In genomic region chr15:67550522-67550921, GRCh38 we compare ENCODE assay signal across 1 cellular context.
A peak's percentile ranks its signal among the peaks of the same experiment; 100 is the strongest.
TF ChIP-seq lines count a peak whose summit lies in the region.

No MANE protein-coding gene starts in this region.

TF ChIP-seq in HEK293, 187 proteins besides CTCF, POLR2A, EP300 and RAD21 (continued from another document):
- TF ChIP-seq ZNF549 (tag by site-specific recombination; IDR thresholded peaks at IDR 0.05) (no peak), ZNF658 (tag by site-specific recombination; IDR thresholded peaks at IDR 0.05) (no peak), ZNF624 (tag by site-specific recombination; IDR thresholded peaks at IDR 0.05) (no peak), ZNF600 (tag by site-specific recombination; IDR thresholded peaks at IDR 0.05) (peak; percentile 64), ZNF354C (tag by site-specific recombination; IDR thresholded peaks at IDR 0.05; ENCODE audit: borderline replicate concordance, low read depth) (no peak), ZNF112 (tag by site-specific recombination; IDR thresholded peaks at IDR 0.05) (no peak), ZNF48 (tag by site-specific recombination; IDR thresholded peaks at IDR 0.05) (no peak), ZNF292 (tag by site-specific recombination; IDR thresholded peaks at IDR 0.05; ENCODE audit: borderline replicate concordance, low read depth) (no peak), ZNF138 (tag by site-specific recombination; IDR thresholded peaks at IDR 0.05; ENCODE audit: borderline replicate concordance) (no peak), EGR2 (tag by site-specific recombination; IDR thresholded peaks at IDR 0.05; ENCODE audit: low read depth) (no peak)
